In genomic region chr18:40987581-40987980, GRCh38 we compare ENCODE assay signal across 21 cellular contexts.
"Had no signal": no experiment of that assay in that cellular context is flagged by ENCODE, and none has a peak within 500 bp of the region (broad histone marks: within the 10 kb centered on the region; RNA-seq: fewer than 3 reads in every experiment).

No MANE protein-coding gene starts in this region.

- DNase-seq: activated CD4-positive, alpha-beta memory T cell treated with anti-CD3 and anti-CD28 coated beads for 36 hours; activated CD4-positive, alpha-beta T cell treated with anti-CD3 and anti-CD28 coated beads, Interleukin-2, amount 10 ng/mL, durations not matched to agents 7 days and 5 days; activated CD4-positive, CD25-positive, alpha-beta regulatory T cell; activated CD8-positive, alpha-beta memory T cell treated with anti-CD3 and anti-CD28 coated beads for 24 hours; activated gamma-delta T cell; activated naive CD4-positive, alpha-beta T cell treated with anti-CD3 and anti-CD28 coated beads for 36 hours; activated T-cell treated with anti-CD3 and anti-CD28 coated beads for 4 hours; activated T-cell treated with anti-CD3 and anti-CD28 coated beads, Interleukin-2, amount 50 U/mL, for 48 hours; amygdala; KG1; MV-4-11; NCI-H1092 treated with DMSO at 0.1 percent for 48 hours; NCI-H1417 treated with DMSO at 0.1 percent for 48 hours; NCI-H187; NCI-H446 treated with DMSO at 0.1 percent for 48 hours; NCI-H524 treated with DMSO at 0.1 percent for 48 hours; NK-92 treated with Interleukin-12 subunit alpha and Interleukin-12 subunit beta, amount 100 ng/mL, for 24 hours; SHP77 treated with DMSO at 0.1 percent for 48 hours; T1000 had no signal

- H3K4me3 ChIP-seq: cardiac muscle cell had no signal

- ATAC-seq: activated T-helper 17 cell treated with anti-CD3 and anti-CD28 coated beads, Interleukin-2, amount 50 U/mL, for 72 hours had no signal

- H3K36me3 ChIP-seq: cardiac muscle cell had no signal

- H3K27me3 ChIP-seq: cardiac muscle cell had no signal

- H3K27ac ChIP-seq: cardiac muscle cell had no signal
